Comparison of ENCODE assay signal across 8 cellular contexts in the genomic region with DNA sequence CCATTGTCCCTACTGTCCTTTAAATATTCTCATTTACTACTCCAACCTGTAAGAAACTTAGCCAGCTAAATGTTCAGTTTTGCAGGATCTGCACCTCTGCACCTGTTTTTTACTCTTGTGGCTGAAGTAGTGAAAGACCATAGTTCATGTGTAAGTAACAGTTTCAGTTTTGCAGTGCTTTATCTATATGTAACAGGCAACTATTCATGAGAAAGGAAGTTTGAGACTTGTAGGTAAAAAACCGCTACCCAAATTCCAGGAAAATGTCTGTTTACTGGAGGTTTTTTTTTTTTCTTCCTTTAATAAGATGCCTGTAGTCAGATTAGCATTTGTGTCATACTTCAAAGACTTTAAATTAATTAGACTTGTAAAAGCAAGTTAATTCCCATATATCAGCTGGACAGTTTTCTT. TPM values are rescaled to one million over a fixed set of nuclear protein-coding genes. Genes with fewer than 3 reads are reported as not detected.
DNase-seq lines count a peak whose midpoint lies in the region; ATAC-seq and TF ChIP-seq lines count a peak whose summit lies in the region.

No MANE protein-coding gene starts in this region.

- H3K27me3 ChIP-seq in OCI-LY1 (ENCODE audit: insufficient read depth, low read length): no peaks in the 10 kb centered on the region
- no peaks in the 10 kb centered on the region for H3K27me3 ChIP-seq in right cardiac atrium (ENCODE audit: control insufficient read depth, insufficient read depth)

- no peaks in the 10 kb centered on the region for H3K27me3 Mint-ChIP-seq in natural killer cell (ENCODE audit: low read depth in 2 of 2)

- H3K4me2 ChIP-seq in OCI-LY1 (ENCODE audit: low read length): peak overlapping the region; percentile 75

- peak overlapping the region; percentile 76 to 92 for H3K27ac Mint-ChIP-seq in natural killer cell

- TF ChIP-seq CTCF in OCI-LY1 (IDR thresholded peaks at IDR 0.05; ENCODE audit: low read length): no peak
- no peak for TF ChIP-seq CTCF in natural killer cell (IDR thresholded peaks at IDR 0.05)

- no peaks in the 10 kb centered on the region for H3K36me3 Mint-ChIP-seq in natural killer cell

- H3K36me3 ChIP-seq in OCI-LY1 (ENCODE audit: insufficient read depth, low read length): no peaks in the 10 kb centered on the region

- H3K27ac ChIP-seq in OCI-LY1 (ENCODE audit: low read depth, low read length, poor library complexity, severe bottlenecking) (peak overlapping the region; percentile 86), right cardiac atrium (ENCODE audit: low read length) (no peak overlapping the region)

- peaks cover 42% of the 10 kb centered on the region for H3K79me2 ChIP-seq in OCI-LY1 (ENCODE audit: insufficient read depth, low read length)

- peaks cover 3% of the 10 kb centered on the region; the same call in 1 of the 2 replicates for H3K9me3 ChIP-seq in OCI-LY1 (ENCODE audit: low read length)
- H3K9me3 ChIP-seq in right cardiac atrium (ENCODE audit: control insufficient read depth, low read length): no peaks in the 10 kb centered on the region

- peak overlapping the region; percentile 97 for H3K4me3 Mint-ChIP-seq in natural killer cell

- H3K4me1 ChIP-seq in OCI-LY1 (ENCODE audit: insufficient read depth, low read length, severe bottlenecking) (peaks cover 76% of the 10 kb centered on the region), right cardiac atrium (ENCODE audit: control insufficient read depth, insufficient read depth, low read length) (no peaks in the 10 kb centered on the region)

- H3F3A ChIP-seq in OCI-LY1 (ENCODE audit: insufficient read depth, low read length): peaks cover 11% of the 10 kb centered on the region

- H3K4me3 ChIP-seq in OCI-LY1 (ENCODE audit: low read depth, low read length, poor library complexity, severe bottlenecking) (peak overlapping the region; percentile 63), right cardiac atrium (ENCODE audit: low read length) (no peak overlapping the region)

- intact Hi-C loops in natural killer cell (cut with micrococcal nuclease) (loop anchor here (5.0 kb wide), 1 partner anchor 34 kb away; no protein-coding TSS in a partner anchor), right cardiac atrium (cut with DNase I) (no loop called here)

- no peak for DNase-seq in natural killer cell
- DNase-seq in HPDE6-E6E7 (ENCODE audit: extremely low spot score): no peak
- DNase-seq in LoVo (ENCODE audit: low spot score): no peak
- DNase-seq in right cardiac atrium: no peak
- no peak for DNase-seq in amygdala (lab: John Stamatoyannopoulos, UW)

- no peaks in the 10 kb centered on the region for H4K20me1 ChIP-seq in OCI-LY1 (ENCODE audit: insufficient read depth, low read length)

- H2AFZ ChIP-seq in OCI-LY1 (ENCODE audit: low read length): no peak overlapping the region

- 80% methylated on average over 1 of the region's 1 CpG for WGBS in right cardiac atrium

- H3K9me3 Mint-ChIP-seq in natural killer cell: no peaks in the 10 kb centered on the region

- peaks cover 52 to 57% of the 10 kb centered on the region in 2 donors for H3K4me1 Mint-ChIP-seq in natural killer cell

- no peaks in the 10 kb centered on the region for H3K9me2 ChIP-seq in OCI-LY1 (ENCODE audit: low read depth, low read length)

- peak overlapping the region; percentile 34 for H3K9ac ChIP-seq in OCI-LY1 (ENCODE audit: low read length)

- ATAC-seq in GM18870 (IDR thresholded peaks at IDR 0.05; ENCODE audit: unreplicated experiment) (peak; percentile 52), HG02642 (IDR thresholded peaks at IDR 0.05; ENCODE audit: poor library complexity, unreplicated experiment) (peak; percentile 77), natural killer cell (peak; percentile 55 to 74 (median 73)), right cardiac atrium (no peak)

RNA-seq across cellular contexts. Expression of a gene that starts 25.4 kb away (rescaled TPM):
- total RNA-seq in natural killer cell: 100 to 1,000 TPM; 600 to 704 (median 607) TPM
- total RNA-seq in right cardiac atrium: 100 to 1,000 TPM; 142 to 160 (median 154) TPM
- polyA plus RNA-seq in right cardiac atrium: 52.7 TPM

Comparison
In these comparisons a context has a peak if more than half of its experiments do, and no peak if none do; other contexts are left out.
1. ATAC-seq: peak in GM18870 (single experiment), HG02642 (single experiment) and natural killer cell (3 of 3); none in right cardiac atrium (0 of 2).